19 cellular contexts compared by ENCODE assay signal in genomic region chr15:76963596-76963995, GRCh38. TPM values are rescaled to one million over a fixed set of nuclear protein-coding genes. Genes with fewer than 3 reads are reported as not detected.
DNase-seq lines count a peak whose midpoint lies in the region; ATAC-seq, FAIRE-seq and TF ChIP-seq lines count a peak whose summit lies in the region.
"Had no signal": no experiment of that assay in that cellular context is flagged by ENCODE, and none has a peak within 500 bp of the region (broad histone marks: within the 10 kb centered on the region; RNA-seq: fewer than 3 reads in every experiment).

No MANE protein-coding gene starts in this region.

- H3K27ac Mint-ChIP-seq in endodermal cell (peak overlapping the region; percentile 7), nephron (peak overlapping the region; percentile 1 to 21 (median 16))
- no peak overlapping the region for H3K27ac Mint-ChIP-seq in activated T-helper 2 cell treated with anti-CD3 and anti-CD28 coated beads, Interferon-gamma antibody, Interleukin-2, Interleukin-4, amounts not matched to agents 10 μg/mL and 5 μg/mL and 100 μg/mL, durations not matched to agents 14 hours and 24 hours and 36 hours

- H2BK15ac ChIP-seq in IMR-90 (ENCODE audit: low read depth, low read length): no peak overlapping the region

- H3K9ac ChIP-seq in IMR-90 (ENCODE audit: low read depth, low read length) (no peak overlapping the region), endodermal cell (ENCODE audit: extremely low read depth, low read length, poor library complexity, severe bottlenecking) (no peak overlapping the region)

- H3K9me1 ChIP-seq in IMR-90 (ENCODE audit: insufficient read depth, low read length): no peaks in the 10 kb centered on the region

- no peak overlapping the region for H3K56ac ChIP-seq in IMR-90 (ENCODE audit: extremely low read depth, insufficient read depth, low read length)

- H3K14ac ChIP-seq in IMR-90 (replicated peaks; ENCODE audit: low read depth, low read length): no peak overlapping the region

- no peak overlapping the region for H3K4me3 Mint-ChIP-seq in endodermal cell
- no peak overlapping the region for H3K4me3 Mint-ChIP-seq in nephron
- no peak overlapping the region for H3K4me3 Mint-ChIP-seq in activated T-helper 2 cell treated with anti-CD3 and anti-CD28 coated beads, Interferon-gamma antibody, Interleukin-2, Interleukin-4, amounts not matched to agents 10 μg/mL and 5 μg/mL and 100 μg/mL, durations not matched to agents 14 hours and 24 hours and 36 hours (ENCODE audit: low read depth)

- BruUV-seq in IMR-90 (replicated peaks; lab: Mats Ljungman, UMichigan): no TSS peak

- H4K5ac ChIP-seq in IMR-90 (ENCODE audit: low read depth, low read length): no peak overlapping the region

- no peak overlapping the region for H2BK20ac ChIP-seq in IMR-90 (ENCODE audit: low read depth, low read length)

- DNase-seq in ELR (ENCODE audit: low read depth) (peak; percentile 8), IMR-90 (no peak), endodermal cell (peak; percentile 81), H54 (ENCODE audit: insufficient read length, low spot score) (no peak), C1 segment of cervical spinal cord (lab: John Stamatoyannopoulos, UW) (no peak), Ammon's horn (ENCODE audit: low spot score) (no peak)
- DNase-seq in activated T-helper 2 cell treated with anti-CD3 and anti-CD28 coated beads, Interferon-gamma antibody, Interleukin-2, Interleukin-4, amounts not matched to agents 10 μg/mL and 5 μg/mL and 100 μg/mL, durations not matched to agents 14 hours and 24 hours and 36 hours (ENCODE audit: low spot score): no peak
- DNase-seq: COR-L47; head of caudate nucleus; NCI-H446 treated with DMSO at 0.1 percent for 48 hours; ovary; stimulated activated naive CD4-positive, alpha-beta T cell; uterus had no signal

- H3K4ac ChIP-seq in IMR-90 (ENCODE audit: low read depth, low read length): no peak overlapping the region

- no peak overlapping the region for H2AK9ac ChIP-seq in IMR-90 (replicated peaks; ENCODE audit: low read depth, low read length, poor library complexity)

- H2AK5ac ChIP-seq in IMR-90 (ENCODE audit: low read depth, low read length): no peak overlapping the region; the same call in 1 of the 2 replicates

- H3K4me3 ChIP-seq in IMR-90 (ENCODE audit: insufficient read depth, low read depth, low read length): no peak overlapping the region
- H3K4me3 ChIP-seq in endodermal cell (ENCODE audit: low read length): no peak overlapping the region
- H3K4me3 ChIP-seq: ovary, uterus had no signal

- no peak for FAIRE-seq in H54 (lab: Jason Lieb, UNC)

- WGBS in IMR-90 (ENCODE audit: extremely low coverage in 2 of 2, insufficient read length in 1 of 2), 2 experiments: 71% methylated on average over 7 of the region's 9 CpGs; no CpG with 5 or more reads in 1 of the 2 experiments
- 80 to 82% methylated on average over 9 of the region's 9 CpGs for WGBS in endodermal cell (ENCODE audit: insufficient coverage in 1 of 2, insufficient read length in 1 of 2), 2 experiments

- TF ChIP-seq RAD21 in IMR-90 (IDR thresholded peaks at IDR 0.05; ENCODE audit: low read length): no peak

- H3K4me1 ChIP-seq in IMR-90 (ENCODE audit: control insufficient read depth, insufficient read depth, low read length) (no peaks in the 10 kb centered on the region), endodermal cell (ENCODE audit: control insufficient read depth, insufficient read depth, low read length) (peaks cover 10% of the 10 kb centered on the region)
- H3K4me1 ChIP-seq: uterus had no signal

- H3K9me3 ChIP-seq in IMR-90 (ENCODE audit: control insufficient read depth, insufficient read depth, low read length): no peaks in the 10 kb centered on the region
- no peaks in the 10 kb centered on the region for H3K9me3 ChIP-seq in endodermal cell (ENCODE audit: control insufficient read depth, low read length)
- H3K9me3 ChIP-seq: ovary, uterus had no signal

- no peaks in the 10 kb centered on the region for H3K79me1 ChIP-seq in IMR-90 (ENCODE audit: low read depth in 1 of 2, low read length in 2 of 2)

- ATAC-seq in IMR-90 (ENCODE audit: low read depth): no peak; the same call in 1 of the 2 replicates
- ATAC-seq: Panc1 had no signal

- POLR2A ChIA-PET in IMR-90 (lab: Charles Lee; ENCODE audit: unreplicated experiment): no interaction called here

- intact Hi-C loops in IMR-90 (cut with micrococcal nuclease): no loop called here
- intact Hi-C loops in activated T-helper 2 cell treated with anti-CD3 and anti-CD28 coated beads, Interferon-gamma antibody, Interleukin-2, Interleukin-4, amounts not matched to agents 10 μg/mL and 5 μg/mL and 100 μg/mL, durations not matched to agents 14 hours and 24 hours and 36 hours (cut with micrococcal nuclease): no loop called here

- H3K27ac ChIP-seq in IMR-90 (ENCODE audit: insufficient read depth, low read length) (no peak overlapping the region), endodermal cell (ENCODE audit: low read depth, low read length) (no peak overlapping the region)
- H3K27ac ChIP-seq: HL-60, ovary, uterus had no signal

- peaks cover 23% of the 10 kb centered on the region for H3K4me1 Mint-ChIP-seq in endodermal cell
- H3K4me1 Mint-ChIP-seq in nephron: peaks cover 30% of the 10 kb centered on the region
- no peaks in the 10 kb centered on the region for H3K4me1 Mint-ChIP-seq in activated T-helper 2 cell treated with anti-CD3 and anti-CD28 coated beads, Interferon-gamma antibody, Interleukin-2, Interleukin-4, amounts not matched to agents 10 μg/mL and 5 μg/mL and 100 μg/mL, durations not matched to agents 14 hours and 24 hours and 36 hours (ENCODE audit: low read depth)

- H3K36me3 ChIP-seq in IMR-90 (ENCODE audit: control insufficient read depth, insufficient read depth, low read length) (no peaks in the 10 kb centered on the region), endodermal cell (ENCODE audit: control insufficient read depth, insufficient read depth, low read length) (no peaks in the 10 kb centered on the region)
- H3K36me3 ChIP-seq: ovary, uterus had no signal

- in situ Hi-C loops in IMR-90 (cut with MboI; ENCODE audit: low sequenced_read_pairs): no loop called here

- CTCF ChIA-PET in IMR-90 (lab: Yijun Ruan, JAX): no interaction called here

- H2BK120ac ChIP-seq in IMR-90 (ENCODE audit: low read depth, low read length): no peak overlapping the region

- no peaks in the 10 kb centered on the region for H4K20me1 ChIP-seq in IMR-90 (ENCODE audit: insufficient read depth, low read length)

- no peak overlapping the region for H4K8ac ChIP-seq in IMR-90 (ENCODE audit: low read depth in 2 of 2, low read length in 2 of 2)

- no peaks in the 10 kb centered on the region for H3K9me3 Mint-ChIP-seq in endodermal cell
- no peaks in the 10 kb centered on the region for H3K9me3 Mint-ChIP-seq in nephron
- no peaks in the 10 kb centered on the region for H3K9me3 Mint-ChIP-seq in activated T-helper 2 cell treated with anti-CD3 and anti-CD28 coated beads, Interferon-gamma antibody, Interleukin-2, Interleukin-4, amounts not matched to agents 10 μg/mL and 5 μg/mL and 100 μg/mL, durations not matched to agents 14 hours and 24 hours and 36 hours

- H3K27me3 ChIP-seq in IMR-90 (ENCODE audit: control insufficient read depth, insufficient read depth, low read length) (peaks cover 39% of the 10 kb centered on the region), endodermal cell (ENCODE audit: control insufficient read depth, insufficient read depth, low read length, poor library complexity, severe bottlenecking) (no peaks in the 10 kb centered on the region)
- H3K27me3 ChIP-seq: ovary, uterus had no signal

- H3K27me3 Mint-ChIP-seq in endodermal cell (ENCODE audit: insufficient read depth) (peaks cover 11% of the 10 kb centered on the region), nephron (ENCODE audit: low read depth) (peaks cover 21% of the 10 kb centered on the region)
- peaks cover 23% of the 10 kb centered on the region for H3K27me3 Mint-ChIP-seq in activated T-helper 2 cell treated with anti-CD3 and anti-CD28 coated beads, Interferon-gamma antibody, Interleukin-2, Interleukin-4, amounts not matched to agents 10 μg/mL and 5 μg/mL and 100 μg/mL, durations not matched to agents 14 hours and 24 hours and 36 hours (ENCODE audit: low read depth)

- TF ChIP-seq CTCF in IMR-90 (conservative IDR thresholded peaks at IDR 0.05; ENCODE audit: low read depth, low read length) (no peak), endodermal cell (conservative IDR thresholded peaks at IDR 0.05) (peak; percentile 58), nephron (IDR thresholded peaks at IDR 0.05; ENCODE audit: unreplicated experiment in 3 of 3) (no peak)

- no peak overlapping the region for H3K4me2 ChIP-seq in IMR-90 (ENCODE audit: low read depth, low read length)

- H2BK5ac ChIP-seq in IMR-90 (ENCODE audit: low read depth, low read length, poor library complexity, severe bottlenecking): no peak overlapping the region

- H2AFZ ChIP-seq in IMR-90 (replicated peaks; ENCODE audit: low read length, poor library complexity): peak overlapping the region; percentile 2

- TF ChIP-seq POLR2A in IMR-90 (IDR thresholded peaks at IDR 0.05; ENCODE audit: low read depth, low read length): no peak
- TF ChIP-seq POLR2A in H54 (IDR thresholded peaks at IDR 0.05; ENCODE audit: low read depth, low read length): no peak

- H3K18ac ChIP-seq in IMR-90 (ENCODE audit: low read depth, low read length): no peak overlapping the region

- H3K23ac ChIP-seq in IMR-90 (ENCODE audit: low read depth, low read length): no peak overlapping the region

- no peak overlapping the region for H4K91ac ChIP-seq in IMR-90 (ENCODE audit: insufficient read depth, low read depth, low read length)

- H3K36me3 Mint-ChIP-seq in endodermal cell (ENCODE audit: low read depth) (no peaks in the 10 kb centered on the region), nephron (ENCODE audit: low read depth) (no peaks in the 10 kb centered on the region)
- no peaks in the 10 kb centered on the region for H3K36me3 Mint-ChIP-seq in activated T-helper 2 cell treated with anti-CD3 and anti-CD28 coated beads, Interferon-gamma antibody, Interleukin-2, Interleukin-4, amounts not matched to agents 10 μg/mL and 5 μg/mL and 100 μg/mL, durations not matched to agents 14 hours and 24 hours and 36 hours (ENCODE audit: low read depth)

- dilution Hi-C loops in IMR-90 (cut with HindIII; ENCODE audit: low sequenced_read_pairs, unreplicated experiment): no loop called here

RNA-seq across cellular contexts. Expression of gene PSTPIP1, which starts 31.3 kb away (rescaled TPM):
- total RNA-seq in IMR-90 (2012; rRNA removed) (0.36 and 0.56 TPM in 2 replicates), endodermal cell (1 to 10 TPM in 1 of 2 donors, under 1 TPM in 1; 0.29 to 1.5 TPM)
- polyA plus RNA-seq in IMR-90 (2012; rRNA removed): 0.83 and 1.1 TPM in 2 replicates
- 0.74 and 0.75 TPM in 2 replicates for polyA plus RNA-seq in IMR-90 (2012; cell fraction: cytosol; rRNA removed)
- 1.0 and 3.2 TPM in 2 replicates for polyA plus RNA-seq in IMR-90 (2012; cell fraction: nucleus; rRNA removed; ENCODE audit: low replicate concordance)
- polyA plus RNA-seq in endodermal cell (2013, experiment 1 of 2): 0.82 TPM
- 0.58 TPM for polyA plus RNA-seq in endodermal cell (2013, experiment 2 of 2)
- 167 and 169 TPM in 2 replicates for total RNA-seq in activated T-helper 2 cell treated with anti-CD3 and anti-CD28 coated beads, Interferon-gamma antibody, Interleukin-2, Interleukin-4, amounts not matched to agents 10 μg/mL and 5 μg/mL and 100 μg/mL, durations not matched to agents 14 hours and 24 hours and 36 hours
- total RNA-seq: chondrocyte, kidney epithelial cell, LHCN-M2 had no signal

RNA-seq across cellular contexts. Expression of gene RCN2, which starts 32.0 kb away (rescaled TPM):
- 12.0 and 26.1 TPM in 2 replicates for total RNA-seq in IMR-90 (2012; rRNA removed)
- polyA plus RNA-seq in IMR-90 (2012; rRNA removed): 55.7 and 56.5 TPM in 2 replicates
- polyA plus RNA-seq in IMR-90 (2012; cell fraction: cytosol; rRNA removed): 12.3 and 23.1 TPM in 2 replicates
- 6.3 and 15.7 TPM in 2 replicates for polyA plus RNA-seq in IMR-90 (2012; cell fraction: nucleus; rRNA removed; ENCODE audit: low replicate concordance)
- total RNA-seq in endodermal cell: 100 to 1,000 TPM; 151 to 165 TPM
- polyA plus RNA-seq in endodermal cell (2013, experiment 1 of 2): 286 TPM
- polyA plus RNA-seq in endodermal cell (2013, experiment 2 of 2): 283 TPM
- 35.7 and 36.1 TPM in 2 replicates for total RNA-seq in activated T-helper 2 cell treated with anti-CD3 and anti-CD28 coated beads, Interferon-gamma antibody, Interleukin-2, Interleukin-4, amounts not matched to agents 10 μg/mL and 5 μg/mL and 100 μg/mL, durations not matched to agents 14 hours and 24 hours and 36 hours

RNA-seq across cellular contexts. Expression of gene SCAPER, which starts 58.5 kb away (rescaled TPM):
- total RNA-seq in IMR-90 (2012; rRNA removed) (9.7 and 13.6 TPM in 2 replicates), endodermal cell (10 to 100 TPM in 1 of 2 donors, 1 to 10 TPM in 1; 8.9 to 12.2 TPM)
- 1.9 and 2.9 TPM in 2 replicates for polyA plus RNA-seq in IMR-90 (2012; rRNA removed)
- polyA plus RNA-seq in IMR-90 (2012; cell fraction: cytosol; rRNA removed): 0.86 and 0.89 TPM in 2 replicates
- 1.2 and 3.9 TPM in 2 replicates for polyA plus RNA-seq in IMR-90 (2012; cell fraction: nucleus; rRNA removed; ENCODE audit: low replicate concordance)
- polyA plus RNA-seq in endodermal cell (2013, experiment 1 of 2): 18.3 TPM
- polyA plus RNA-seq in endodermal cell (2013, experiment 2 of 2): 12.6 TPM
- total RNA-seq in activated T-helper 2 cell treated with anti-CD3 and anti-CD28 coated beads, Interferon-gamma antibody, Interleukin-2, Interleukin-4, amounts not matched to agents 10 μg/mL and 5 μg/mL and 100 μg/mL, durations not matched to agents 14 hours and 24 hours and 36 hours: 22.8 and 24.7 TPM in 2 replicates

Comparison
In these comparisons a context has a peak if more than half of its experiments do, and no peak if none do; other contexts are left out.
1. DNase-seq: peak in ELR (single experiment) and endodermal cell (single experiment); none in IMR-90 (single experiment), H54 (single experiment), C1 segment of cervical spinal cord (0 of 14), activated T-helper 2 cell treated with anti-CD3 and anti-CD28 coated beads, Interferon-gamma antibody, Interleukin-2, Interleukin-4, amounts not matched to agents 10 μg/mL and 5 μg/mL and 100 μg/mL, durations not matched to agents 14 hours and 24 hours and 36 hours (single experiment) and Ammon's horn (single experiment).
2. RNA of gene PSTPIP1, which starts 31.3 kb away (total RNA-seq): 167 to 169 TPM in activated T-helper 2 cell treated with anti-CD3 and anti-CD28 coated beads, Interferon-gamma antibody, Interleukin-2, Interleukin-4, amounts not matched to agents 10 μg/mL and 5 μg/mL and 100 μg/mL, durations not matched to agents 14 hours and 24 hours and 36 hours; 0.29 to 1.5 TPM in endodermal cell and 0.36 to 0.56 TPM in IMR-90; every median in the first group is over 10 times any median in the second.